ENCODE assay signal across 28 cellular contexts in the genomic region with DNA sequence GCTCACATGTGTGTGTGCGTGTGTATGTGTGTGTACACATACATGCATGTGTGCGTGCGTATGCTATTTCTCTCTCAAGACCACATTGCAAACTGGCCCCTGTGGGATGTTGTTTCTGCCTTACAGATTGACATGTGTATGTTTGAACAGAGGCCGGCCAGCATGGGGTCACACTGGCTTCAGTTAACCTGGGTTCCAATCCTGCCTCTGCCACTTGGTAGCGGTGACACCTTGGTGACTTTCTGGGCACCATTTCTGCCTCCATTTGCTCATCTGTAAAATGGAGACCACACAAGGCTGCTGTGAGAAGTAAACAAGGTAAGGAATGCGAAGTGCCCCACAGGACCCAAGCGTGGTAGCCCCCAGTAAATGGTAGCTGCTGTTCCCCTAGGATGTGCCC. TPM values are rescaled to one million over a fixed set of nuclear protein-coding genes. Genes with fewer than 3 reads are reported as not detected.
A peak's percentile ranks its signal among the peaks of the same experiment; 100 is the strongest.
DNase-seq lines count a peak whose midpoint lies in the region; ATAC-seq, FAIRE-seq and TF ChIP-seq lines count a peak whose summit lies in the region.
"Had no signal": no experiment of that assay in that cellular context is flagged by ENCODE, and none has a peak within 500 bp of the region (broad histone marks: within the 10 kb centered on the region; RNA-seq: fewer than 3 reads in every experiment).

No MANE protein-coding gene starts in this region.

- no peak overlapping the region for H3K4me2 ChIP-seq in H1 (ENCODE audit: insufficient read depth in 1 of 2, low read depth in 2 of 2, low read length in 2 of 2)
- no peak overlapping the region for H3K4me2 ChIP-seq in neuronal stem cell (ENCODE audit: insufficient read depth, low read length, poor library complexity, severe bottlenecking)
- no peak overlapping the region for H3K4me2 ChIP-seq in trophoblast cell (ENCODE audit: low read length)
- no peak overlapping the region for H3K4me2 ChIP-seq in hepatocyte
- H3K4me2 ChIP-seq: BLaER1 had no signal

- peaks cover 0 to 6% of the 10 kb centered on the region in 2 experiments for H4K20me1 ChIP-seq in H1 (replicated peaks in 1 of 2; ENCODE audit: control insufficient read depth in 1 of 2, insufficient read depth in 2 of 2, low read length in 2 of 2)
- H4K20me1 ChIP-seq in hepatocyte (ENCODE audit: insufficient read depth, poor library complexity, severe bottlenecking) = no peaks in the 10 kb centered on the region
- H4K20me1 ChIP-seq: BLaER1 had no signal

- H2BK120ac ChIP-seq in H1 (replicated peaks; ENCODE audit: low read depth, low read length) (no peak overlapping the region), neuronal stem cell (ENCODE audit: low read depth, low read length) (no peak overlapping the region), trophoblast cell (ENCODE audit: insufficient read depth, low read length, poor library complexity) (no peak overlapping the region)

- H3K4me1 ChIP-seq in HEK293 (ENCODE audit: control insufficient read depth, insufficient read depth, low read length) = no peaks in the 10 kb centered on the region
- H3K4me1 ChIP-seq in H1 (replicated peaks in 1 of 4; ENCODE audit: control insufficient read depth in 3 of 4, insufficient read depth in 4 of 4, low read length in 3 of 4) = peaks cover 0 to 2% (median 0%) of the 10 kb centered on the region in 4 experiments; a peak in 1 of 7 replicates
- peaks cover 0 to 9% of the 10 kb centered on the region in 2 donors for H3K4me1 ChIP-seq in neuronal stem cell (ENCODE audit: control insufficient read depth in 2 of 2, insufficient read depth in 1 of 2, low read depth in 1 of 2, low read length in 2 of 2)
- H3K4me1 ChIP-seq in trophoblast cell (ENCODE audit: control insufficient read depth in 1 of 2, insufficient read depth in 2 of 2, low read length in 2 of 2) = no peaks in the 10 kb centered on the region
- H3K4me1 ChIP-seq in hepatocyte (ENCODE audit: insufficient read depth) = no peaks in the 10 kb centered on the region
- H3K4me1 ChIP-seq: BE2C, BLaER1 had no signal

- CTCF ChIA-PET in HEK293 (lab: Yijun Ruan, JAX) (interaction anchor here (0.6 kb wide), 1 partner anchor 128 kb away, joined by 4 read pairs; no protein-coding TSS in a partner anchor), H1 (lab: Charles Lee; ENCODE audit: partially characterized antibody) (no interaction called here)

- no peaks in the 10 kb centered on the region for H3K9me2 ChIP-seq in hepatocyte (replicated peaks; ENCODE audit: insufficient read depth)

- H3K23ac ChIP-seq in H1 (ENCODE audit: insufficient read length) (no peak overlapping the region), neuronal stem cell (ENCODE audit: low read depth, low read length, poor library complexity) (peak overlapping the region; percentile 98), trophoblast cell (ENCODE audit: low read length) (no peak overlapping the region)

- H3K4ac ChIP-seq in H1 (replicated peaks; ENCODE audit: insufficient read length, low read depth, low read length) (no peak overlapping the region), neuronal stem cell (ENCODE audit: low read length) (peak overlapping the region; percentile 77), trophoblast cell (ENCODE audit: low read depth, low read length) (no peak overlapping the region)

- no peak overlapping the region for H4K12ac ChIP-seq in trophoblast cell (ENCODE audit: low read depth, low read length)

- H3K27ac ChIP-seq in HEK293 (ENCODE audit: extremely low read depth, low read depth, low read length) = no peak overlapping the region
- no peak overlapping the region for H3K27ac ChIP-seq in H1 (ENCODE audit: low read depth, low read length)
- no peak overlapping the region for H3K27ac ChIP-seq in neuronal stem cell (replicated peaks; ENCODE audit: low read length)
- H3K27ac ChIP-seq in trophoblast cell (ENCODE audit: low read depth, low read length) = no peak overlapping the region
- no peak overlapping the region for H3K27ac ChIP-seq in hepatocyte
- H3K27ac ChIP-seq: BLaER1 had no signal

- H3K18ac ChIP-seq in H1 (ENCODE audit: extremely low read depth, low read length) (no peak overlapping the region), neuronal stem cell (ENCODE audit: low read length) (peak overlapping the region; percentile 15), trophoblast cell (ENCODE audit: low read length) (no peak overlapping the region)

- H3K27me3 ChIP-seq in H1 (replicated peaks in 1 of 4; ENCODE audit: control insufficient read depth in 3 of 4, extremely low read depth in 1 of 4, insufficient read depth in 3 of 4, low read length in 3 of 4) (no peaks in the 10 kb centered on the region), neuronal stem cell (ENCODE audit: control insufficient read depth in 3 of 3, insufficient read depth in 3 of 3, low read depth in 1 of 3, low read length in 3 of 3) (peaks cover 0 to 3% (median 0%) of the 10 kb centered on the region in 3 experiments), trophoblast cell (ENCODE audit: insufficient read depth, low read length) (no peaks in the 10 kb centered on the region), hepatocyte (no peaks in the 10 kb centered on the region)
- H3K27me3 ChIP-seq: BE2C, BLaER1 had no signal

- H3K4me3 ChIP-seq in HEK293 (ENCODE audit: low read depth, low read length) (no peak overlapping the region), H1 (ENCODE audit: extremely low read depth in 1 of 4, insufficient read depth in 2 of 4, low read depth in 3 of 4, low read length in 4 of 4) (no peak overlapping the region), neuronal stem cell (ENCODE audit: low read length in 2 of 2) (peak overlapping the region in 1 of 2 donors; percentile 72), trophoblast cell (ENCODE audit: low read depth, low read length) (peak overlapping the region; percentile 59), hepatocyte (no peak overlapping the region)
- H3K4me3 ChIP-seq: BLaER1, GM12878 had no signal

- H3K56ac ChIP-seq in H1 (replicated peaks; ENCODE audit: insufficient read length, low read depth, low read length) = no peak overlapping the region

- H2AK5ac ChIP-seq in H1 (ENCODE audit: low read depth, low read length) (peak overlapping the region; percentile 98), neuronal stem cell (ENCODE audit: low read depth, low read length) (no peak overlapping the region), trophoblast cell (ENCODE audit: low read length) (no peak overlapping the region)

- H3K14ac ChIP-seq in H1 (ENCODE audit: insufficient read length) (no peak overlapping the region), neuronal stem cell (ENCODE audit: low read length) (peak overlapping the region; percentile 99), trophoblast cell (ENCODE audit: low read length) (no peak overlapping the region)

- peaks cover 4% of the 10 kb centered on the region; the same call in 1 of the 2 replicates for H3K79me1 ChIP-seq in H1 (ENCODE audit: low read depth, low read length)
- peaks cover 4% of the 10 kb centered on the region for H3K79me1 ChIP-seq in neuronal stem cell (ENCODE audit: low read depth, low read length)
- H3K79me1 ChIP-seq in trophoblast cell (ENCODE audit: low read length) = no peaks in the 10 kb centered on the region

- POLR2A ChIA-PET in HEK293 (lab: Yijun Ruan, JAX) = no interaction called here
- POLR2A ChIA-PET in H1 (lab: Charles Lee; ENCODE audit: partially characterized antibody) = no interaction called here

- no peak overlapping the region for H3K9ac ChIP-seq in H1 (replicated peaks in 1 of 4; ENCODE audit: extremely low read depth in 1 of 4, low read depth in 3 of 4, low read length in 3 of 4)
- peak overlapping the region; percentile 45 for H3K9ac ChIP-seq in neuronal stem cell (ENCODE audit: low read depth, low read length, poor library complexity)
- no peak overlapping the region for H3K9ac ChIP-seq in trophoblast cell (ENCODE audit: low read length)
- H3K9ac ChIP-seq: BLaER1 had no signal

- H4K91ac ChIP-seq in H1 (replicated peaks; ENCODE audit: insufficient read length, low read length) = peak overlapping the region; percentile 12
- peak overlapping the region; percentile 40 for H4K91ac ChIP-seq in neuronal stem cell (ENCODE audit: low read depth, low read length, poor library complexity)
- H4K91ac ChIP-seq in trophoblast cell (ENCODE audit: low read depth, low read length) = no peak overlapping the region

- peak overlapping the region; percentile 98 for H2BK15ac ChIP-seq in H1 (ENCODE audit: low read length)
- peak overlapping the region; percentile 45 for H2BK15ac ChIP-seq in neuronal stem cell (ENCODE audit: low read length)

- no peak overlapping the region for H4K8ac ChIP-seq in H1 (ENCODE audit: extremely low read depth, insufficient read depth, low read length)
- peak overlapping the region; percentile 52 for H4K8ac ChIP-seq in neuronal stem cell (ENCODE audit: low read depth, low read length)
- no peak overlapping the region for H4K8ac ChIP-seq in trophoblast cell (ENCODE audit: low read depth, low read length)

- H4K5ac ChIP-seq in H1 (ENCODE audit: insufficient read length, low read depth, low read length) = no peak overlapping the region

- WGBS in H1 (ENCODE audit: extremely low coverage in 1 of 2, insufficient coverage in 1 of 2, insufficient read length in 1 of 2, insufficient replicate concordance in 2 of 2, low coverage in 1 of 2, low lambda C conversion rate in 2 of 2, missing lambda C conversion rate in 1 of 2), 2 experiments = 91% methylated on average over 7 of the region's 7 CpGs; no CpG with 5 or more reads in 1 of the 2 experiments
- no CpG with 5 or more reads among the region's 7 CpGs for WGBS in neuronal stem cell (ENCODE audit: extremely low coverage in 2 of 2, insufficient read length in 2 of 2, insufficient replicate concordance in 1 of 2), 2 donors
- WGBS in trophoblast cell (ENCODE audit: extremely low coverage, insufficient coverage, insufficient read length) = no CpG with 5 or more reads among the region's 7 CpGs
- 97% methylated on average over 7 of the region's 7 CpGs for WGBS in hepatocyte (ENCODE audit: low lambda C conversion rate, missing lambda C conversion rate)

- FAIRE-seq in H1 (lab: Jason Lieb, UNC) = no peak
- FAIRE-seq: A204.1, GM12878, GM12892, GM18507 had no signal

- H3K79me2 ChIP-seq in H1 (ENCODE audit: control insufficient read depth in 1 of 2, insufficient read depth in 2 of 2, low read length in 2 of 2) (no peaks in the 10 kb centered on the region), trophoblast cell (ENCODE audit: control insufficient read depth, insufficient read depth, low read length, poor library complexity) (no peaks in the 10 kb centered on the region), hepatocyte (no peaks in the 10 kb centered on the region)

- TF ChIP-seq RAD21 in H1 (IDR thresholded peaks at IDR 0.05 in 1 of 2, conservative IDR thresholded peaks at IDR 0.05 in 1 of 2; ENCODE audit: low read depth in 2 of 2, low read length in 2 of 2) = no peak

- TF ChIP-seq POLR2A in H1 (IDR thresholded peaks at IDR 0.05; ENCODE audit: control extremely low read depth in 1 of 2, low read depth in 2 of 2, low read length in 2 of 2) = no peak

- TF ChIP-seq EP300 in H1 (IDR thresholded peaks at IDR 0.05; ENCODE audit: borderline replicate concordance in 1 of 2, low read depth in 2 of 2, low read length in 2 of 2) = no peak

- no peak overlapping the region for H2BK20ac ChIP-seq in H1 (ENCODE audit: low read length)

- ATAC-seq in GM21390 (IDR thresholded peaks at IDR 0.05; ENCODE audit: unreplicated experiment) = no peak
- ATAC-seq: GM12878 had no signal

- peaks cover 0 to 5% of the 10 kb centered on the region in 2 experiments; a peak in 1 of 3 replicates for H3K36me3 ChIP-seq in HEK293 (ENCODE audit: control insufficient read depth in 2 of 2, insufficient read depth in 1 of 2, low read length in 2 of 2)
- peaks cover 0 to 3% (median 0%) of the 10 kb centered on the region in 4 experiments; a peak in 1 of 8 replicates for H3K36me3 ChIP-seq in H1 (ENCODE audit: control insufficient read depth in 2 of 4, insufficient read depth in 4 of 4, low read length in 3 of 4)
- H3K36me3 ChIP-seq in neuronal stem cell (replicated peaks in 1 of 2; ENCODE audit: control insufficient read depth in 2 of 2, insufficient read depth in 2 of 2, low read length in 2 of 2) = peaks cover 0 to 4% of the 10 kb centered on the region in 2 donors
- no peaks in the 10 kb centered on the region for H3K36me3 ChIP-seq in trophoblast cell (ENCODE audit: control insufficient read depth in 1 of 2, insufficient read depth in 2 of 2, low read length in 2 of 2)
- H3K36me3 ChIP-seq in hepatocyte (replicated peaks; ENCODE audit: insufficient read depth, low read depth) = no peaks in the 10 kb centered on the region
- H3K36me3 ChIP-seq: BE2C, BLaER1 had no signal

- no peak overlapping the region for H2AFZ ChIP-seq in H1 (ENCODE audit: low read length)
- H2AFZ ChIP-seq in neuronal stem cell (ENCODE audit: low read length) = no peak overlapping the region
- no peak overlapping the region for H2AFZ ChIP-seq in trophoblast cell (ENCODE audit: insufficient read depth, low read length, poor library complexity)
- H2AFZ ChIP-seq in hepatocyte = no peak overlapping the region

- H2BK12ac ChIP-seq in H1 (ENCODE audit: low read depth, low read length) = peak overlapping the region; percentile 89; the same call in 1 of the 2 replicates
- peak overlapping the region; percentile 96 for H2BK12ac ChIP-seq in neuronal stem cell (ENCODE audit: low read length)
- H2BK12ac ChIP-seq in trophoblast cell (ENCODE audit: low read length) = no peak overlapping the region

- peaks cover 4% of the 10 kb centered on the region; the same call in 1 of the 2 replicates for H3K23me2 ChIP-seq in H1 (ENCODE audit: low read depth, low read length)

- H3K9me3 ChIP-seq in HEK293 (ENCODE audit: control insufficient read depth, insufficient read depth, low read depth, low read length) = no peaks in the 10 kb centered on the region
- peaks cover 9% of the 10 kb centered on the region in 2 experiments; a peak in 3 of 4 replicates for H3K9me3 ChIP-seq in H1 (ENCODE audit: insufficient read depth in 2 of 2, low read depth in 1 of 2, low read length in 1 of 2)
- peaks cover 4 to 8% of the 10 kb centered on the region in 2 donors for H3K9me3 ChIP-seq in neuronal stem cell (replicated peaks in 1 of 2; ENCODE audit: control insufficient read depth in 2 of 2, insufficient read depth in 1 of 2, low read depth in 1 of 2, low read length in 2 of 2)
- H3K9me3 ChIP-seq in trophoblast cell (ENCODE audit: insufficient read depth, low read depth, low read length) = peaks cover 12% of the 10 kb centered on the region
- no peaks in the 10 kb centered on the region for H3K9me3 ChIP-seq in hepatocyte (ENCODE audit: low read depth)
- H3K9me3 ChIP-seq: BE2C had no signal

- TF ChIP-seq CTCF in HEK293 (tag by site-specific recombination; IDR thresholded peaks at IDR 0.05) (no peak), H1 (IDR thresholded peaks at IDR 0.05; ENCODE audit: control extremely low read depth in 1 of 3, insufficient read depth in 1 of 3, low read depth in 1 of 3, low read length in 3 of 3) (no peak), hepatocyte (IDR thresholded peaks at IDR 0.05; ENCODE audit: poor library complexity) (no peak)

- DNase-seq in H1 (ENCODE audit: low read depth in 1 of 2, low spot score in 2 of 2) = no peak
- no peak for DNase-seq in neuronal stem cell (ENCODE audit: low spot score)
- no peak for DNase-seq in trophoblast cell
- no peak for DNase-seq in hepatocyte (ENCODE audit: low spot score)
- DNase-seq in NK-92 treated with Interleukin-12 subunit alpha and Interleukin-12 subunit beta, amount 100 ng/mL, for 24 hours (lab: John Stamatoyannopoulos, UW) = no peak
- DNase-seq: 8988T; ACHN; BE2C; C1 segment of cervical spinal cord; CD4-positive, alpha-beta memory T cell; CD4-positive, CD25-positive, alpha-beta regulatory T cell; CD8-positive, alpha-beta memory T cell; COR-L47; DMS 273 treated with DMSO at 0.1 percent for 48 hours; DMS153; DMS53; DMS79; DND-41; EL; GDM1 had no signal

- H2BK5ac ChIP-seq in H1 (ENCODE audit: low read depth, low read length) = peak overlapping the region; percentile 90; the same call in 1 of the 2 replicates
- H2BK5ac ChIP-seq in neuronal stem cell (ENCODE audit: low read length) = no peak overlapping the region
- H2BK5ac ChIP-seq in trophoblast cell (ENCODE audit: low read depth, low read length, poor library complexity) = no peak overlapping the region

RNA-seq across cellular contexts. Expression of gene TCP10L, which starts 51.7 kb away (rescaled TPM):
- total RNA-seq in H1 (2021; fragmentation: NEBNext Ultra II Directional; extraction: Animal tissue kit (Norgen Biotek cat#: 25700)) = 0.71 and 0.99 TPM in 2 replicates
- polyA plus RNA-seq in H1 (2011; rRNA removed) (0.45 and 0.74 TPM in 2 replicates), hepatocyte (0.91 and 1.0 TPM in 2 replicates)
- 0.43 TPM for polyA plus RNA-seq in H1 (2011; cell fraction: cytosol; rRNA removed)
- polyA plus RNA-seq in H1 (2011; cell fraction: nucleus; rRNA removed) = 0.76 TPM
- 0.30 to 0.83 TPM (median 0.53 TPM) in 4 replicates for polyA plus RNA-seq in H1 (2012, experiment 1 of 2)
- 0.34 TPM for polyA plus RNA-seq in H1 (2012, experiment 2 of 2)
- 0.22 TPM for polyA plus RNA-seq in H1 (2013, experiment 1 of 2)
- 0.44 TPM for polyA plus RNA-seq in H1 (2013, experiment 2 of 2)
- 0.61 and 0.69 TPM in 2 replicates for polyA minus RNA-seq in H1 (2011; rRNA and poly(A)+ RNA removed)
- not detected for polyA minus RNA-seq in H1 (2011; cell fraction: cytosol; rRNA and poly(A)+ RNA removed)
- polyA minus RNA-seq in H1 (2011; cell fraction: nucleus; rRNA and poly(A)+ RNA removed) = 0.50 TPM
- polyA plus RNA-seq in neuronal stem cell (2013, experiment 1 of 2) = 2.7 TPM
- polyA plus RNA-seq in neuronal stem cell (2013, experiment 2 of 2) = 2.6 TPM
- polyA plus RNA-seq in trophoblast cell (2013) = 1.0 and 1.3 TPM in 2 replicates
- total RNA-seq in hepatocyte = 0.40 TPM in 1 of 2 replicates, not detected in the other
- total RNA-seq: CD8-positive, alpha-beta memory T cell; G401 had no signal
